ENCODE assay signal across 14 cellular contexts in genomic region chr1:54380285-54380882, GRCh38. TPM values are rescaled to one million over a fixed set of nuclear protein-coding genes. Genes with fewer than 3 reads are reported as not detected.
DNase-seq lines count a peak whose midpoint lies in the region; ATAC-seq, FAIRE-seq and TF ChIP-seq lines count a peak whose summit lies in the region.
"Had no signal": no experiment of that assay in that cellular context is flagged by ENCODE, and none has a peak within 500 bp of the region (broad histone marks: within the 10 kb centered on the region; RNA-seq: fewer than 3 reads in every experiment).

No MANE protein-coding gene starts in this region.

- no peaks in the 10 kb centered on the region for H3K9me3 Mint-ChIP-seq in CD4-positive, alpha-beta T cell
- no peaks in the 10 kb centered on the region for H3K9me3 Mint-ChIP-seq in natural killer cell

- 66 to 88% (median 74%) methylated on average over 15 of the region's 15 CpGs for WGBS in small intestine, 3 donors

- intact Hi-C loops in CD4-positive, alpha-beta T cell (cut with DNase I, micrococcal nuclease) = no loop called here
- intact Hi-C loops in natural killer cell (cut with micrococcal nuclease) = loop anchor here (2.0 kb wide), 1 partner anchor 26 kb away; the partner anchor contains the start of gene SSBP3

- H3K27ac Mint-ChIP-seq in CD4-positive, alpha-beta T cell = no peak overlapping the region
- H3K27ac Mint-ChIP-seq in T-helper 17 cell = no peak overlapping the region
- peak overlapping the region; percentile 74 to 86 for H3K27ac Mint-ChIP-seq in natural killer cell

- no peaks in the 10 kb centered on the region for H3K9me3 ChIP-seq in CD4-positive, alpha-beta T cell (ENCODE audit: control insufficient read depth, low read length)
- no peaks in the 10 kb centered on the region for H3K9me3 ChIP-seq in T-helper 17 cell (ENCODE audit: control insufficient read depth, low read length, poor library complexity, severe bottlenecking)
- no peaks in the 10 kb centered on the region for H3K9me3 ChIP-seq in small intestine (ENCODE audit: control insufficient read depth, low read depth)
- H3K9me3 ChIP-seq: BE2C had no signal

- no peak overlapping the region for H3K4me3 ChIP-seq in small intestine (ENCODE audit: low read depth in 1 of 2, low read length in 2 of 2)

- H3K36me3 Mint-ChIP-seq in CD4-positive, alpha-beta T cell (ENCODE audit: low read depth) = peaks cover 52% of the 10 kb centered on the region
- H3K36me3 Mint-ChIP-seq in T-helper 17 cell (ENCODE audit: low read depth) (peaks cover 2% of the 10 kb centered on the region), natural killer cell (no peaks in the 10 kb centered on the region)

- H3K27ac ChIP-seq in CD4-positive, alpha-beta T cell (ENCODE audit: low read depth, low read length) = no peak overlapping the region
- H3K27ac ChIP-seq in small intestine (ENCODE audit: low read depth in 1 of 2, low read length in 1 of 2) = no peak overlapping the region

- TF ChIP-seq CTCF in CD4-positive, alpha-beta T cell (IDR thresholded peaks at IDR 0.05) = no peak
- no peak for TF ChIP-seq CTCF in natural killer cell (IDR thresholded peaks at IDR 0.05)

- FAIRE-seq in small intestine (lab: Jason Lieb, UNC) = no peak
- FAIRE-seq: G401.6 had no signal

- H3K4me1 Mint-ChIP-seq in CD4-positive, alpha-beta T cell (ENCODE audit: low read depth) = peaks cover 71% of the 10 kb centered on the region
- H3K4me1 Mint-ChIP-seq in T-helper 17 cell (peaks cover 41% of the 10 kb centered on the region), natural killer cell (peaks cover 89 to 92% of the 10 kb centered on the region in 2 donors)

- H3K4me1 ChIP-seq in small intestine (ENCODE audit: control insufficient read depth in 2 of 2, insufficient read depth in 1 of 2, low read depth in 1 of 2, low read length in 1 of 2) = peaks cover 5 to 25% of the 10 kb centered on the region in 2 donors

- CTCF ChIA-PET in CD4-positive, alpha-beta T cell (lab: Charles Lee) = no interaction called here

- no peaks in the 10 kb centered on the region for H3K27me3 ChIP-seq in CD4-positive, alpha-beta T cell (ENCODE audit: control insufficient read depth, insufficient read depth, low read length)
- no peaks in the 10 kb centered on the region for H3K27me3 ChIP-seq in small intestine (ENCODE audit: control insufficient read depth in 2 of 2, insufficient read depth in 2 of 2, low read length in 2 of 2)
- H3K27me3 ChIP-seq: BE2C had no signal

- H3K36me3 ChIP-seq in small intestine (ENCODE audit: control insufficient read depth in 2 of 2, insufficient read depth in 2 of 2, low read length in 2 of 2) = no peaks in the 10 kb centered on the region

- H3K4me3 Mint-ChIP-seq in CD4-positive, alpha-beta T cell = no peak overlapping the region
- no peak overlapping the region for H3K4me3 Mint-ChIP-seq in T-helper 17 cell
- H3K4me3 Mint-ChIP-seq in natural killer cell = peak overlapping the region; percentile 78

- no peaks in the 10 kb centered on the region for H3K27me3 Mint-ChIP-seq in CD4-positive, alpha-beta T cell
- H3K27me3 Mint-ChIP-seq in T-helper 17 cell (no peaks in the 10 kb centered on the region), natural killer cell (ENCODE audit: low read depth in 2 of 2) (no peaks in the 10 kb centered on the region)

- peak in 1 of 10 experiments; percentile 9 for DNase-seq in CD4-positive, alpha-beta T cell
- DNase-seq in T-helper 17 cell = no peak
- peak; percentile 51 for DNase-seq in cerebellum (ENCODE audit: low spot score)
- DNase-seq in natural killer cell = peak; percentile 68
- DNase-seq in small intestine = no peak
- DNase-seq in NCI-H2171 treated with DMSO at 0.1 percent for 48 hours (lab: John Stamatoyannopoulos, UW) = no peak
- DNase-seq in AG08396 (ENCODE audit: low spot score) = no peak
- DNase-seq: activated CD4-positive, CD25-positive, alpha-beta regulatory T cell; BE2C; mesenchymal stem cell; NCI-H1092; NCI-H526 had no signal

- POLR2A ChIA-PET in CD4-positive, alpha-beta T cell (lab: Charles Lee) = no interaction called here

- ATAC-seq in CD4-positive, alpha-beta T cell (ENCODE audit: poor library complexity) = peak; percentile 54
- ATAC-seq in T-helper 17 cell = peak; percentile 44
- ATAC-seq in natural killer cell = peak; percentile 48 to 89 (median 76)
- ATAC-seq in HG02938 (IDR thresholded peaks at IDR 0.05; ENCODE audit: unreplicated experiment) = no peak

RNA-seq across cellular contexts. Expression of gene SSBP3, which starts 25.8 kb away (rescaled TPM):
- 10 to 100 TPM; 50.6 to 52.4 TPM for total RNA-seq in CD4-positive, alpha-beta T cell
- total RNA-seq in T-helper 17 cell (10 to 100 TPM; 64.9 to 67.4 TPM), cerebellum (36.4 TPM), natural killer cell (100 to 1,000 TPM; 162 to 224 (median 164) TPM)
- 10 to 100 TPM; 24.2 to 38.7 (median 25.7) TPM for polyA plus RNA-seq in small intestine

Comparison
In these comparisons a context has a peak if more than half of its experiments do, and no peak if none do; other contexts are left out.
1. DNase-seq: peak in cerebellum (single experiment) and natural killer cell (single experiment); none in T-helper 17 cell (0 of 3), small intestine (single experiment), NCI-H2171 treated with DMSO at 0.1 percent for 48 hours (single experiment) and AG08396 (single experiment).
2. H3K27ac Mint-ChIP-seq: peak in natural killer cell (2 of 2); none in CD4-positive, alpha-beta T cell (single experiment) and T-helper 17 cell (single experiment).